In the genomic region with DNA sequence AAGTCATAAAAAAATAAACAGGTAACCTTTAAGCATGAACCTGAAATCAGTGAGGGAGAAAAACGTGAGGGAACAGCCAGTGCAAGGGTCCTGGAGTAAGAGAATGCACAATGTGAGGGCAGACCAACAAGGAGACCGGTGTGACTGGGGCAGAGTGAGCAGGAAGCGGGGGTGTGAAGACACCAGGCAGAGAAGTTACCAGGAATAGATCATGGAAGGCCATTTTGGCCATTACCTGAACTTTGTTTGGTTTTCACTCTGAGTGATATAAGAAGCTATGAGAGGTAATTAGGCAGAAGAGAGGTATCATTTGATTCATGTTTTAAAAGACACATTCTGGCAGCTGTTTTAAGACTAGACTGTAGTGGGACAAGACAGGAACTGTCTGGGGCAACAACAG, we compare ENCODE assay signal across 31 cellular contexts. TPM values are rescaled to one million over a fixed set of nuclear protein-coding genes. Genes with fewer than 3 reads are reported as not detected.
"Had no signal": no experiment of that assay in that cellular context is flagged by ENCODE, and none has a peak within 500 bp of the region (broad histone marks: within the 10 kb centered on the region; RNA-seq: fewer than 3 reads in every experiment).

No MANE protein-coding gene starts in this region.

- H3K9me3 ChIP-seq: left lung, ovary, sigmoid colon, spleen, suprapubic skin, thoracic aorta, tibial artery, upper lobe of right lung had no signal

- H3K4me3 ChIP-seq: left lung, lung, ovary, sigmoid colon, spleen, suprapubic skin, thoracic aorta, tibial artery, upper lobe of right lung had no signal

- DNase-seq: hippocampal formation; kidney glomerular epithelial cell; left cardiac atrium; left lung; mesendoderm; naive B cell; natural killer cell; ovary; right cardiac atrium; sigmoid colon; small intestine; spleen; stimulated activated CD4-positive, alpha-beta T cell treated with anti-CD3 and anti-CD28 coated beads, Interleukin-4, amount 100 ng/mL, for 24 hours; stimulated activated naive CD4-positive, alpha-beta T cell; tibial artery; trophoblast cell; upper lobe of right lung had no signal

- H3K36me3 ChIP-seq: left lung, ovary, sigmoid colon, spleen, suprapubic skin, thoracic aorta, tibial artery, upper lobe of right lung had no signal

- ATAC-seq: left cardiac atrium; left lung; natural killer cell; right cardiac atrium; stimulated activated effector memory CD8-positive, alpha-beta T cell treated with anti-CD3 and anti-CD28 coated beads, Interleukin-12 subunit alpha, Interleukin-12 subunit beta, amount 100 ng/mL, for 72 hours; upper lobe of right lung had no signal

- H3K4me1 ChIP-seq: left lung, sigmoid colon, spleen, suprapubic skin, tibial artery, upper lobe of right lung had no signal

- H3K27ac Mint-ChIP-seq: mesothelial cell of epicardium; naive B cell; natural killer cell; progenitor cell of endocrine pancreas; stimulated activated effector memory CD8-positive, alpha-beta T cell treated with anti-CD3 and anti-CD28 coated beads, Interleukin-12 subunit alpha, Interleukin-12 subunit beta, amount 100 ng/mL, for 72 hours; stimulated activated naive CD8-positive, alpha-beta T cell treated with anti-CD3 and anti-CD28 coated beads, Interleukin-15, Interleukin-2, amounts not matched to agents 100 ng/mL and 50 ng/mL, for 24 hours had no signal

- H3K4me3 Mint-ChIP-seq: mesothelial cell of epicardium; naive B cell; natural killer cell; stimulated activated effector memory CD8-positive, alpha-beta T cell treated with anti-CD3 and anti-CD28 coated beads, Interleukin-12 subunit alpha, Interleukin-12 subunit beta, amount 100 ng/mL, for 72 hours; stimulated activated naive CD8-positive, alpha-beta T cell treated with anti-CD3 and anti-CD28 coated beads, Interleukin-15, Interleukin-2, amounts not matched to agents 100 ng/mL and 50 ng/mL, for 24 hours had no signal

- H3K27me3 ChIP-seq: left lung, ovary, sigmoid colon, spleen, suprapubic skin, tibial artery, upper lobe of right lung had no signal

- H3K27ac ChIP-seq: left lung, ovary, sigmoid colon, spleen, suprapubic skin, thoracic aorta, tibial artery, upper lobe of right lung had no signal

- H3K4me1 Mint-ChIP-seq: mesothelial cell of epicardium; naive B cell; natural killer cell; stimulated activated effector memory CD8-positive, alpha-beta T cell treated with anti-CD3 and anti-CD28 coated beads, Interleukin-12 subunit alpha, Interleukin-12 subunit beta, amount 100 ng/mL, for 72 hours had no signal

- H3K9me3 Mint-ChIP-seq: mesothelial cell of epicardium; naive B cell; stimulated activated effector memory CD8-positive, alpha-beta T cell treated with anti-CD3 and anti-CD28 coated beads, Interleukin-12 subunit alpha, Interleukin-12 subunit beta, amount 100 ng/mL, for 72 hours; stimulated activated naive CD8-positive, alpha-beta T cell treated with anti-CD3 and anti-CD28 coated beads, Interleukin-15, Interleukin-2, amounts not matched to agents 100 ng/mL and 50 ng/mL, for 24 hours had no signal

- FAIRE-seq: keratinocyte, small intestine, urothelium cell line had no signal

- H3K36me3 Mint-ChIP-seq: mesothelial cell of epicardium; naive B cell; natural killer cell; stimulated activated effector memory CD8-positive, alpha-beta T cell treated with anti-CD3 and anti-CD28 coated beads, Interleukin-12 subunit alpha, Interleukin-12 subunit beta, amount 100 ng/mL, for 72 hours had no signal

RNA-seq across cellular contexts. Expression of a gene that starts 15.0 kb away (rescaled TPM):
- total RNA-seq: left lung, lower leg skin, mesothelial cell of epicardium, natural killer cell, pulmonary artery endothelial cell, renal cortical epithelial cell, spleen, subcutaneous adipose tissue, thoracic aorta, upper lobe of right lung had no signal
- polyA plus RNA-seq: keratinocyte, neural cell, ovary, right cardiac atrium, small intestine had no signal

RNA-seq across cellular contexts. Expression of a gene that starts 55.4 kb away (rescaled TPM):
- total RNA-seq: left cardiac atrium, lower leg skin, mesothelial cell of epicardium, natural killer cell, pulmonary artery endothelial cell, renal cortical epithelial cell, right cardiac atrium, spleen, subcutaneous adipose tissue, suprapubic skin, thoracic aorta, upper lobe of right lung had no signal
- polyA plus RNA-seq: keratinocyte, right cardiac atrium had no signal
